ENCODE assay signal across 20 cellular contexts in the genomic region with DNA sequence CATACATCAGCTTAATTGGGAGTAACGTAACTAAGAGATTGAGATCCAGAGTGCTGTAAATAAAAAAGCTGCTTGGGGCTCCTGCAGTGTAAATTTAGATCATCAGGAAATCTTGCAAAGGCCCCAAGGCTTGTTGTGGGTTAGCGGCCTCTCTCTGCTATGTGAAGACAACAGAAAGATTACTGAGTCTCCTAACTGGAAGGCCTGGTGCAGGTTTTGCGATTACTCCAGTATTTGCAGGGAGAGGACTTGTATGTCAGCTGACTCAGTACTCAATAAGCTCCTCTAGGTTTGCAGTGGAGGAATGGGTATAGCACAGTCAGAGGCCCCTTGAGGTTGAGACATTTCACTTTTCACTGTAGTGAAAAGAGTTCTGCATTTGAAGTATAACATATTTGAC.
A peak's percentile ranks its signal among the peaks of the same experiment; 100 is the strongest.
DNase-seq lines count a peak whose midpoint lies in the region; ATAC-seq, FAIRE-seq and TF ChIP-seq lines count a peak whose summit lies in the region.
"Had no signal": no experiment of that assay in that cellular context is flagged by ENCODE, and none has a peak within 500 bp of the region (broad histone marks: within the 10 kb centered on the region; RNA-seq: fewer than 3 reads in every experiment).

No MANE protein-coding gene starts in this region.

- in situ Hi-C loops in HAP-1 (cut with MboI; ENCODE audit: low sequenced_read_pairs) (no loop called here), GM12878 (cut with MboI) (no loop called here), HepG2 (cut with HindIII; ENCODE audit: extremely low pct_ligation_motif_present, low pct_unique_long_range_greater_than_20kb) (no loop called here)

- H3K27ac Mint-ChIP-seq in activated T-cell treated with anti-CD3 and anti-CD28 coated beads, Interleukin-2, amount 50 U/mL, for 24 hours: no peak overlapping the region
- H3K27ac Mint-ChIP-seq: IgD-negative memory B cell had no signal

- H4K20me1 ChIP-seq in BLaER1 treated with 17β-estradiol and CSF1 and Interleukin-3, amounts not matched to agents 10 nM and 100 nM: no peaks in the 10 kb centered on the region
- H4K20me1 ChIP-seq in GM12878 (ENCODE audit: control insufficient read depth, insufficient read depth): no peaks in the 10 kb centered on the region
- H4K20me1 ChIP-seq in HepG2 (ENCODE audit: insufficient read depth, low read length): no peaks in the 10 kb centered on the region

- H3K4me2 ChIP-seq in BLaER1 treated with 17β-estradiol and CSF1 and Interleukin-3, amounts not matched to agents 10 nM and 100 nM: peak overlapping the region; percentile 20 to 86 (median 63); a peak in 20 of 22 replicates
- H3K4me2 ChIP-seq in GM12878 (ENCODE audit: control insufficient read depth, insufficient read depth) (no peak overlapping the region), HepG2 (ENCODE audit: low read depth, low read length) (no peak overlapping the region)

- BruUV-seq in GM12878 (replicated peaks; lab: Mats Ljungman, UMichigan): no TSS peak
- BruUV-seq in HepG2 (replicated peaks; lab: Mats Ljungman, UMichigan): no TSS peak

- no peaks in the 10 kb centered on the region for H3K27me3 ChIP-seq in BLaER1 treated with 17β-estradiol and CSF1 and Interleukin-3, amounts not matched to agents 10 nM and 100 nM
- H3K27me3 ChIP-seq in HAP-1 (ENCODE audit: low read depth): no peaks in the 10 kb centered on the region
- no peaks in the 10 kb centered on the region for H3K27me3 ChIP-seq in GM12878 (replicated peaks in 1 of 2; ENCODE audit: control insufficient read depth in 2 of 2, insufficient read depth in 2 of 2, low read length in 1 of 2)
- no peaks in the 10 kb centered on the region for H3K27me3 ChIP-seq in HepG2 (ENCODE audit: control insufficient read depth in 1 of 2, insufficient read depth in 2 of 2, low read length in 2 of 2)

- peaks cover 11 to 49% (median 34%) of the 10 kb centered on the region in 10 experiments for H3K4me1 ChIP-seq in BLaER1 treated with 17β-estradiol and CSF1 and Interleukin-3, amounts not matched to agents 10 nM and 100 nM
- H3K4me1 ChIP-seq in HAP-1: peaks cover 39% of the 10 kb centered on the region
- H3K4me1 ChIP-seq in GM12878 (ENCODE audit: control insufficient read depth, insufficient read depth, low read length): no peaks in the 10 kb centered on the region
- peaks cover 7% of the 10 kb centered on the region for H3K4me1 ChIP-seq in HepG2 (ENCODE audit: insufficient read depth, low read length)

- TF ChIP-seq EP300 in GM12878 (IDR thresholded peaks at IDR 0.05; ENCODE audit: borderline replicate concordance in 1 of 2, control insufficient read depth in 1 of 2, low read depth in 2 of 2, low read length in 2 of 2): no peak
- no peak for TF ChIP-seq EP300 in HepG2 (IDR thresholded peaks at IDR 0.05; ENCODE audit: low read depth in 2 of 2, low read length in 2 of 2)
- no peak for TF ChIP-seq EP300 in HepG2 (CRISPR knock-in tag; IDR thresholded peaks at IDR 0.05; ENCODE audit: borderline replicate concordance)

- SMC1A ChIA-PET in GM12878 (lab: Charles Lee; ENCODE audit: uncharacterized antibody, unreplicated experiment): interaction anchor here (0.7 to 8.6 kb wide), 11 partner anchors 10 to 222 kb away, joined by 3 to 123 read pairs (median 10); no protein-coding TSS in a partner anchor

- no peaks in the 10 kb centered on the region for H3K9me3 Mint-ChIP-seq in activated T-cell treated with anti-CD3 and anti-CD28 coated beads, Interleukin-2, amount 50 U/mL, for 24 hours
- H3K9me3 Mint-ChIP-seq: IgD-negative memory B cell had no signal

- TF ChIP-seq RAD21 in GM12878 (IDR thresholded peaks at IDR 0.05; ENCODE audit: insufficient read depth, low read depth, low read length) (no peak), HepG2 (CRISPR knock-in tag; IDR thresholded peaks at IDR 0.05) (no peak)

- RAD21 ChIA-PET in GM12878 (lab: Charles Lee; ENCODE audit: unreplicated experiment): interaction anchor here (0.7 to 6.5 kb wide), 7 partner anchors 13 to 203 kb away, joined by 3 to 69 read pairs (median 5); no protein-coding TSS in a partner anchor

- FAIRE-seq in GM12878 (lab: Jason Lieb, UNC) (no peak), HepG2 (lab: Jason Lieb, UNC) (no peak)
- FAIRE-seq: A204.1, GM12891, HTR-8/SVneo had no signal

- H3K79me2 ChIP-seq in GM12878 (ENCODE audit: control insufficient read depth, insufficient read depth, low read length) (no peaks in the 10 kb centered on the region), HepG2 (ENCODE audit: insufficient read depth, low read length) (no peaks in the 10 kb centered on the region)

- TF ChIP-seq CTCF in GM12878 (IDR thresholded peaks at IDR 0.05 in 2 of 3, conservative IDR thresholded peaks at IDR 0.05 in 1 of 3; ENCODE audit: control insufficient read depth in 2 of 3, extremely low read depth in 1 of 3, insufficient read depth in 1 of 3, low read depth in 3 of 3, low read length in 3 of 3): no peak
- no peak for TF ChIP-seq CTCF in HepG2 (CRISPR knock-in tag; IDR thresholded peaks at IDR 0.05)

- H2AFZ ChIP-seq in GM12878 (ENCODE audit: control insufficient read depth, low read depth, low read length): no peak overlapping the region
- H2AFZ ChIP-seq in HepG2 (ENCODE audit: low read length): no peak overlapping the region
- H2AFZ ChIP-seq: GM23248 had no signal

- H3K9me3 ChIP-seq in BLaER1 treated with 17β-estradiol and CSF1 and Interleukin-3, amounts not matched to agents 10 nM and 100 nM (replicated peaks in 1 of 11): peaks cover 0 to 3% (median 0%) of the 10 kb centered on the region in 11 experiments; a peak in 1 of 22 replicates
- H3K9me3 ChIP-seq in HAP-1 (no peaks in the 10 kb centered on the region), GM12878 (replicated peaks; ENCODE audit: control insufficient read depth, insufficient read depth, low read length) (no peaks in the 10 kb centered on the region), HepG2 (ENCODE audit: low read length) (no peaks in the 10 kb centered on the region)

- H3K36me3 Mint-ChIP-seq in activated T-cell treated with anti-CD3 and anti-CD28 coated beads, Interleukin-2, amount 50 U/mL, for 24 hours (ENCODE audit: low read depth): no peaks in the 10 kb centered on the region
- H3K36me3 Mint-ChIP-seq: IgD-negative memory B cell had no signal

- H3K27ac ChIP-seq in BLaER1 treated with 17β-estradiol and CSF1 and Interleukin-3, amounts not matched to agents 10 nM and 100 nM: peak overlapping the region in 5 of 11 experiments; percentile 8 to 53 (median 25); a peak in 7 of 22 replicates
- H3K27ac ChIP-seq in GM12878 (ENCODE audit: control insufficient read depth, insufficient read depth) (no peak overlapping the region), HepG2 (ENCODE audit: extremely low read length, insufficient read depth, low read length) (no peak overlapping the region)
- H3K27ac ChIP-seq: GM23248 had no signal

- intact Hi-C loops in GM12878 (cut with micrococcal nuclease; ENCODE audit: unreplicated experiment): loop anchor here (2.0 kb wide), 1 partner anchor 14 kb away; no protein-coding TSS in a partner anchor
- intact Hi-C loops in HepG2 (cut with micrococcal nuclease; ENCODE audit: unreplicated experiment): no loop called here

- ATAC-seq in GM12878: peak; percentile 45; the same call in 2 of the 3 replicates
- ATAC-seq in HepG2: no peak
- ATAC-seq: Panc1 had no signal

- no peaks in the 10 kb centered on the region for H3K36me3 ChIP-seq in BLaER1 treated with 17β-estradiol and CSF1 and Interleukin-3, amounts not matched to agents 10 nM and 100 nM
- H3K36me3 ChIP-seq in HAP-1 (replicated peaks) (no peaks in the 10 kb centered on the region), GM12878 (ENCODE audit: control insufficient read depth in 2 of 2, insufficient read depth in 2 of 2, low read length in 1 of 2) (no peaks in the 10 kb centered on the region), HepG2 (replicated peaks in 1 of 2; ENCODE audit: control insufficient read depth in 1 of 2, insufficient read depth in 2 of 2, low read length in 2 of 2) (no peaks in the 10 kb centered on the region)

- no peaks in the 10 kb centered on the region for H3K4me1 Mint-ChIP-seq in activated T-cell treated with anti-CD3 and anti-CD28 coated beads, Interleukin-2, amount 50 U/mL, for 24 hours (ENCODE audit: low read depth)

- H3K4me3 ChIP-seq in BLaER1 treated with 17β-estradiol and CSF1 and Interleukin-3, amounts not matched to agents 10 nM and 100 nM: peak overlapping the region in 2 of 10 experiments; percentile 34 to 44; a peak in 2 of 20 replicates
- no peak overlapping the region for H3K4me3 ChIP-seq in HAP-1
- no peak overlapping the region for H3K4me3 ChIP-seq in GM12878
- no peak overlapping the region for H3K4me3 ChIP-seq in HepG2 (replicated peaks in 1 of 3; ENCODE audit: insufficient read depth in 1 of 3, low read depth in 2 of 3, low read length in 3 of 3)
- H3K4me3 ChIP-seq: GM23248 had no signal

- no peaks in the 10 kb centered on the region for H3K27me3 Mint-ChIP-seq in activated T-cell treated with anti-CD3 and anti-CD28 coated beads, Interleukin-2, amount 50 U/mL, for 24 hours

- H3K9ac ChIP-seq in BLaER1 treated with 17β-estradiol and CSF1 and Interleukin-3, amounts not matched to agents 10 nM and 100 nM: peak overlapping the region in 5 of 11 experiments; percentile 22 to 61 (median 39); a peak in 10 of 22 replicates
- H3K9ac ChIP-seq in GM12878 (ENCODE audit: control insufficient read depth, insufficient read depth, low read length) (no peak overlapping the region), HepG2 (ENCODE audit: insufficient read depth, low read depth, low read length) (no peak overlapping the region)
- H3K9ac ChIP-seq: GM23248 had no signal

- 45% methylated on average over 3 of the region's 3 CpGs for WGBS in GM12878 (ENCODE audit: insufficient coverage, insufficient replicate concordance, low lambda C conversion rate, missing lambda C conversion rate)
- WGBS in HepG2 (ENCODE audit: low lambda C conversion rate): 96% methylated on average over 3 of the region's 3 CpGs

- no peak overlapping the region for H3K4me3 Mint-ChIP-seq in activated T-cell treated with anti-CD3 and anti-CD28 coated beads, Interleukin-2, amount 50 U/mL, for 24 hours
- H3K4me3 Mint-ChIP-seq: IgD-negative memory B cell had no signal

- POLR2A ChIA-PET in GM12878 (lab: Charles Lee) (interaction anchor here (0.9 to 3.9 kb wide), 3 partner anchors 11 to 25 kb away, joined by 3 to 19 read pairs (median 3); no protein-coding TSS in a partner anchor), HepG2 (lab: Yijun Ruan, JAX) (no interaction called here)

- peak; percentile 54 to 56 for DNase-seq in HAP-1 (ENCODE audit: low spot score in 2 of 2)
- DNase-seq in GM12878 (ENCODE audit: low read depth, low spot score): no peak
- peak; percentile 74 for DNase-seq in islet precursor cell
- DNase-seq in activated CD4-positive, CD25-positive, alpha-beta regulatory T cell (lab: John Stamatoyannopoulos, UW): no peak
- DNase-seq in HepG2 (ENCODE audit: low spot score): no peak
- DNase-seq in NCI-H526 treated with DMSO at 0.1 percent for 48 hours (lab: John Stamatoyannopoulos, UW): no peak
- no peak for DNase-seq in activated T-cell treated with anti-CD3 and anti-CD28 coated beads, Interleukin-2, amount 50 U/mL, for 24 hours
- DNase-seq: DMS79; GM23248; HCEC 1CT; NCI-H187; NCI-H510A; NCI-H774; NK-92 treated with Interleukin-12 subunit alpha and Interleukin-12 subunit beta, amount 100 ng/mL, for 24 hours had no signal

- TF ChIP-seq POLR2A in GM12878 (IDR thresholded peaks at IDR 0.05; ENCODE audit: low read depth, low read length) (no peak), HepG2 (IDR thresholded peaks at IDR 0.05; ENCODE audit: insufficient read depth in 1 of 2, low read depth in 2 of 2, low read length in 2 of 2) (no peak)

- CTCF ChIA-PET in GM12878 (lab: Yijun Ruan, JAX): interaction anchor here (1.1 to 5.9 kb wide), 6 partner anchors 11 to 202 kb away, joined by 3 to 56 read pairs (median 9); no protein-coding TSS in a partner anchor
- CTCF ChIA-PET in HepG2 (lab: Yijun Ruan, JAX; ENCODE audit: low intra/inter-chr PET ratio, low total read pairs): no interaction called here

Comparison
In these comparisons a context has a peak if more than half of its experiments do, and no peak if none do; other contexts are left out.
1. H3K4me2 ChIP-seq: peak in BLaER1 treated with 17β-estradiol and CSF1 and Interleukin-3, amounts not matched to agents 10 nM and 100 nM (11 of 11); none in GM12878 (single experiment) and HepG2 (single experiment).
2. DNase-seq: peak in HAP-1 (2 of 2) and islet precursor cell (single experiment); none in GM12878 (single experiment), activated CD4-positive, CD25-positive, alpha-beta regulatory T cell (0 of 4), HepG2 (single experiment), NCI-H526 treated with DMSO at 0.1 percent for 48 hours (single experiment) and activated T-cell treated with anti-CD3 and anti-CD28 coated beads, Interleukin-2, amount 50 U/mL, for 24 hours (single experiment).